In genomic region chr9:97425992-97426336, GRCh38 we compare ENCODE assay signal across 33 cellular contexts.
"Had no signal": no experiment of that assay in that cellular context is flagged by ENCODE, and none has a peak within 500 bp of the region (broad histone marks: within the 10 kb centered on the region; RNA-seq: fewer than 3 reads in every experiment).

No MANE protein-coding gene starts in this region.

- H3K4me3 ChIP-seq: breast epithelium, left lung, lower lobe of right lung, pancreas, prostate gland, sigmoid colon, stomach, thyroid gland, upper lobe of right lung had no signal

- H3K27me3 ChIP-seq: breast epithelium, left lung, pancreas, sigmoid colon, stomach, thyroid gland, upper lobe of right lung had no signal

- DNase-seq: activated CD4-positive, alpha-beta memory T cell treated with anti-CD3 and anti-CD28 coated beads for 36 hours; activated CD4-positive, alpha-beta T cell treated with anti-CD3 and anti-CD28 coated beads for 48 hours; activated naive CD8-positive, alpha-beta T cell treated with anti-CD3 and anti-CD28 coated beads, Interleukin-2, amount 50 U/mL, for 24 hours; activated T-cell treated with anti-CD3 and anti-CD28 coated beads, Interleukin-2, amount 50 U/mL, for 4 hours; amygdala; dermis blood vessel endothelial cell; effector CD8-positive, alpha-beta T cell; head of caudate nucleus; hypothalamus; immature natural killer cell; kidney; left lung; lower lobe of right lung; mesendoderm; naive B cell; nucleus accumbens; pancreas; retina; sigmoid colon; stimulated activated CD4-positive, alpha-beta T cell treated with anti-CD3 and anti-CD28 coated beads, Interleukin-4, amount 100 ng/mL, for 4 hours; stimulated activated CD8-positive, alpha-beta memory T cell treated with anti-CD3 and anti-CD28 coated beads, Interleukin-4, amount 100 ng/mL, for 48 hours; stomach; thyroid gland; upper lobe of right lung had no signal

- H3K9me3 ChIP-seq: breast epithelium, left lung, lower lobe of right lung, pancreas, prostate gland, sigmoid colon, stomach, thyroid gland, upper lobe of right lung had no signal

- H3K27me3 Mint-ChIP-seq: activated CD4-positive, alpha-beta memory T cell treated with anti-CD3 and anti-CD28 coated beads for 36 hours; activated naive CD4-positive, alpha-beta T cell treated with anti-CD3 and anti-CD28 coated beads, Interleukin-2, amount 50 U/mL, for 24 hours; activated naive CD8-positive, alpha-beta T cell treated with anti-CD3 and anti-CD28 coated beads, Interleukin-2, amount 50 U/mL, for 24 hours; activated T-helper 17 cell treated with anti-CD3 and anti-CD28 coated beads, Interleukin-2, amount 50 U/mL, for 72 hours; central memory CD8-positive, alpha-beta T cell; naive B cell; stimulated activated memory B cell treated with anti-CD40 and anti-IgM and Interleukin-4, amounts not matched to agents 10 μg/mL and 1 μg/mL and 100 μg/mL, for 72 hours had no signal

- H3K4me1 Mint-ChIP-seq: activated naive CD8-positive, alpha-beta T cell treated with anti-CD3 and anti-CD28 coated beads, Interleukin-2, amount 50 U/mL, for 24 hours; activated T-helper 17 cell treated with anti-CD3 and anti-CD28 coated beads, Interleukin-2, amount 50 U/mL, for 72 hours had no signal

- H3K36me3 ChIP-seq: breast epithelium, prostate gland had no signal

- H3K4me1 ChIP-seq: breast epithelium, left lung, lower lobe of right lung, pancreas, prostate gland, sigmoid colon, stomach, thyroid gland, upper lobe of right lung had no signal

- H3K9me3 Mint-ChIP-seq: activated naive CD4-positive, alpha-beta T cell treated with anti-CD3 and anti-CD28 coated beads, Interleukin-2, amount 50 U/mL, for 24 hours; central memory CD8-positive, alpha-beta T cell; immature natural killer cell had no signal

- H3K27ac ChIP-seq: breast epithelium, left lung, lower lobe of right lung, pancreas, prostate gland, sigmoid colon, stomach, thyroid gland, upper lobe of right lung, VCaP had no signal

- ATAC-seq: activated naive CD8-positive, alpha-beta T cell treated with anti-CD3 and anti-CD28 coated beads, Interleukin-2, amount 50 U/mL, for 24 hours; activated T-cell treated with anti-CD3 and anti-CD28 coated beads, Interleukin-2, amount 50 U/mL, for 4 hours; activated T-helper 17 cell treated with anti-CD3 and anti-CD28 coated beads, Interleukin-2, amount 50 U/mL, for 72 hours; lower lobe of right lung; pancreas; stimulated activated memory B cell treated with anti-CD40 and anti-IgM and Interleukin-4, amounts not matched to agents 10 μg/mL and 1 μg/mL and 100 μg/mL, for 72 hours; upper lobe of right lung had no signal

- FAIRE-seq: endometrium, kidney, pancreas, small intestine had no signal

- H3K27ac Mint-ChIP-seq: activated CD4-positive, alpha-beta memory T cell treated with anti-CD3 and anti-CD28 coated beads for 36 hours; activated naive CD4-positive, alpha-beta T cell treated with anti-CD3 and anti-CD28 coated beads, Interleukin-2, amount 50 U/mL, for 24 hours; activated naive CD8-positive, alpha-beta T cell treated with anti-CD3 and anti-CD28 coated beads, Interleukin-2, amount 50 U/mL, for 24 hours; activated T-helper 17 cell treated with anti-CD3 and anti-CD28 coated beads, Interleukin-2, amount 50 U/mL, for 72 hours; immature natural killer cell; naive B cell; stimulated activated memory B cell treated with anti-CD40 and anti-IgM and Interleukin-4, amounts not matched to agents 10 μg/mL and 1 μg/mL and 100 μg/mL, for 72 hours had no signal

- H3K4me3 Mint-ChIP-seq: activated CD4-positive, alpha-beta memory T cell treated with anti-CD3 and anti-CD28 coated beads for 36 hours; activated naive CD4-positive, alpha-beta T cell treated with anti-CD3 and anti-CD28 coated beads, Interleukin-2, amount 50 U/mL, for 24 hours; activated naive CD8-positive, alpha-beta T cell treated with anti-CD3 and anti-CD28 coated beads, Interleukin-2, amount 50 U/mL, for 24 hours; activated T-cell treated with anti-CD3 and anti-CD28 coated beads, Interleukin-2, amount 50 U/mL, for 4 hours; activated T-helper 17 cell treated with anti-CD3 and anti-CD28 coated beads, Interleukin-2, amount 50 U/mL, for 72 hours; central memory CD8-positive, alpha-beta T cell; immature natural killer cell; naive B cell; stimulated activated memory B cell treated with anti-CD40 and anti-IgM and Interleukin-4, amounts not matched to agents 10 μg/mL and 1 μg/mL and 100 μg/mL, for 72 hours had no signal
